8 cellular contexts compared by ENCODE assay signal in genomic region chr17:48025904-48026502, GRCh38. TPM values are rescaled to one million over a fixed set of nuclear protein-coding genes. Genes with fewer than 3 reads are reported as not detected.
A peak's percentile ranks its signal among the peaks of the same experiment; 100 is the strongest.
DNase-seq lines count a peak whose midpoint lies in the region; ATAC-seq and TF ChIP-seq lines count a peak whose summit lies in the region.

No MANE protein-coding gene starts in this region.

- ATAC-seq in HCT116 (peak; percentile 3; the same call in 1 of the 2 replicates), GM18520 (IDR thresholded peaks at IDR 0.05; ENCODE audit: unreplicated experiment) (no peak), GM21360 (IDR thresholded peaks at IDR 0.05; ENCODE audit: unreplicated experiment) (no peak)

- no peaks in the 10 kb centered on the region for H3K79me2 ChIP-seq in HCT116 (ENCODE audit: insufficient read depth, low read length)

- no TSS peak for BruUV-seq in HCT116 (replicated peaks; lab: Mats Ljungman, UMichigan)

- no peak for DNase-seq in HCT116 (ENCODE audit: low read depth, low spot score)
- peak; percentile 14 to 74 for DNase-seq in ascending aorta (ENCODE audit: low spot score in 2 of 2)
- DNase-seq in mesothelial cell of epicardium (ENCODE audit: low spot score in 2 of 2, unreplicated experiment in 2 of 2) = no peak
- DNase-seq in NCI-H1436 (lab: John Stamatoyannopoulos, UW) = no peak
- no peak for DNase-seq in DMS79 (lab: John Stamatoyannopoulos, UW)

- H3K9me2 ChIP-seq in HCT116 (ENCODE audit: insufficient read depth) = no peaks in the 10 kb centered on the region

- peak overlapping the region; percentile 76 for H3K27ac ChIP-seq in 22Rv1
- H3K27ac ChIP-seq in HCT116 (ENCODE audit: low read depth, low read length) = peak overlapping the region; percentile 64
- peak overlapping the region; percentile 75 to 77 for H3K27ac ChIP-seq in ascending aorta

- CTCF ChIA-PET in HCT116 (lab: Charles Lee) = interaction anchor here (0.6 to 3.5 kb wide), 58 partner anchors 9 to 858 kb away, joined by 3 to 171 read pairs (median 5); partner anchors contain the start of genes CBX1, CDK5RAP3, HOXB8 and NFE2L1

- H3K27me3 ChIP-seq in HCT116 (ENCODE audit: insufficient read depth, low read length) (no peaks in the 10 kb centered on the region), ascending aorta (no peaks in the 10 kb centered on the region)

- H3K36me3 Mint-ChIP-seq in mesothelial cell of epicardium = no peaks in the 10 kb centered on the region

- H3K4me1 ChIP-seq in HCT116 (ENCODE audit: control insufficient read depth in 1 of 2, insufficient read depth in 2 of 2, low read length in 2 of 2) (peaks cover 26 to 45% of the 10 kb centered on the region in 2 experiments), ascending aorta (peaks cover 17 to 34% of the 10 kb centered on the region in 2 donors)

- H4K20me1 ChIP-seq in HCT116 (ENCODE audit: insufficient read depth) = no peaks in the 10 kb centered on the region

- H3K27me3 Mint-ChIP-seq in mesothelial cell of epicardium (ENCODE audit: low read depth) = peaks cover 34% of the 10 kb centered on the region

- peaks cover 34% of the 10 kb centered on the region for H3K4me1 Mint-ChIP-seq in mesothelial cell of epicardium

- peak overlapping the region; percentile 76 for H3K4me3 Mint-ChIP-seq in mesothelial cell of epicardium

- H3K9me3 ChIP-seq in HCT116 (ENCODE audit: control insufficient read depth in 1 of 2, insufficient read depth in 1 of 2, low read depth in 1 of 2, low read length in 2 of 2) (no peaks in the 10 kb centered on the region), ascending aorta (no peaks in the 10 kb centered on the region)

- peak overlapping the region; percentile 95 for H3K4me2 ChIP-seq in HCT116 (ENCODE audit: low read length)

- POLR2A ChIA-PET in HCT116 (lab: Charles Lee) = interaction anchor here (0.7 to 2.6 kb wide), 13 partner anchors 10 to 592 kb away, joined by 3 to 45 read pairs (median 5); partner anchors contain the start of genes CBX1, HOXB8, NFE2L1 and SNX11

- H3K9ac ChIP-seq in HCT116 (ENCODE audit: low read length) = peak overlapping the region; percentile 57

- no peak for TF ChIP-seq POLR2A in HCT116 (IDR thresholded peaks at IDR 0.05; ENCODE audit: borderline replicate concordance, extremely low read depth, insufficient read depth, insufficient read length)

- no peak for TF ChIP-seq RAD21 in HCT116 (IDR thresholded peaks at IDR 0.05; ENCODE audit: low read depth)

- H3K27ac Mint-ChIP-seq in mesothelial cell of epicardium = peak overlapping the region; percentile 82

- H3K4me3 ChIP-seq in HCT116 (replicated peaks in 1 of 2; ENCODE audit: low read depth in 1 of 2, low read length in 2 of 2) (peak overlapping the region; percentile 54 to 62), ascending aorta (peak overlapping the region; percentile 61 to 63)

- intact Hi-C loops in HCT116 (cut with micrococcal nuclease) (loop anchor here (1.0 to 10.0 kb wide), 12 partner anchors 23 to 1009 kb away; partner anchors contain the start of gene NFE2L1), ascending aorta (cut with DNase I) (loop anchor here (1.0 to 5.0 kb wide), 7 partner anchors 22 to 586 kb away; partner anchors contain the start of genes CBX1, HOXB7, NFE2L1 and SNX11)

- H3K9me3 Mint-ChIP-seq in mesothelial cell of epicardium = no peaks in the 10 kb centered on the region

- peak overlapping the region; percentile 96 for H2AFZ ChIP-seq in HCT116 (ENCODE audit: low read depth, low read length, poor library complexity, severe bottlenecking)

- RAD21 ChIA-PET in HCT116 (lab: Charles Lee; ENCODE audit: low non-redundant PET in 1 of 2, low total read pairs in 2 of 2, uncharacterized antibody in 2 of 2, unreplicated experiment in 2 of 2) = interaction anchor here (0.5 to 3.0 kb wide), 17 partner anchors 15 to 282 kb away, joined by 3 to 19 read pairs (median 4); partner anchors contain the start of gene NFE2L1 (in 2 of the 2)

- no peak for TF ChIP-seq CTCF in 22Rv1 (IDR thresholded peaks at IDR 0.05)
- TF ChIP-seq CTCF in HCT116 (IDR thresholded peaks at IDR 0.05 in 2 of 3, conservative IDR thresholded peaks at IDR 0.05 in 1 of 3; ENCODE audit: borderline replicate concordance in 1 of 3, insufficient read depth in 1 of 3, low read depth in 2 of 3, low read length in 2 of 3) = no peak
- no peak for TF ChIP-seq CTCF in ascending aorta (IDR thresholded peaks at IDR 0.05)
- no peak for TF ChIP-seq CTCF in mesothelial cell of epicardium (IDR thresholded peaks at IDR 0.05; ENCODE audit: unreplicated experiment)

- no peaks in the 10 kb centered on the region for H3K36me3 ChIP-seq in HCT116 (ENCODE audit: control insufficient read depth in 1 of 2, insufficient read depth in 2 of 2, low read length in 2 of 2)
- no peaks in the 10 kb centered on the region for H3K36me3 ChIP-seq in ascending aorta

TF ChIP-seq in HCT116, 20 proteins besides CTCF, POLR2A, EP300 and RAD21 (continues in another document):
- TF ChIP-seq YY1 (IDR thresholded peaks at IDR 0.05; ENCODE audit: extremely low read depth, insufficient replicate concordance, low read depth, low read length) (no peak), ZNF274 (IDR thresholded peaks at IDR 0.05; ENCODE audit: low read depth, low read length) (no peak), EGR1 (IDR thresholded peaks at IDR 0.05; ENCODE audit: low read depth) (no peak), CEBPB (IDR thresholded peaks at IDR 0.05; ENCODE audit: low read depth) (no peak), SIN3A (IDR thresholded peaks at IDR 0.05; ENCODE audit: low read depth) (no peak), MAX (IDR thresholded peaks at IDR 0.05) (no peak), SRF (IDR thresholded peaks at IDR 0.05; ENCODE audit: low read depth) (no peak), TCF7L2 (IDR thresholded peaks at IDR 0.05; ENCODE audit: borderline replicate concordance, extremely low read depth, insufficient read depth, insufficient read length) (no peak), CBX3 (IDR thresholded peaks at IDR 0.05; ENCODE audit: low read depth) (no peak), ZFX (IDR thresholded peaks at IDR 0.05) (no peak), ELF1 (IDR thresholded peaks at IDR 0.05; ENCODE audit: borderline replicate concordance, low read depth) (no peak), EZH2 (IDR thresholded peaks at IDR 0.05) (no peak), EZH2phosphoT487 (IDR thresholded peaks at IDR 0.05; ENCODE audit: borderline replicate concordance) (no peak), SP1 (IDR thresholded peaks at IDR 0.05; ENCODE audit: low read depth) (no peak), POLR2AphosphoS5 (IDR thresholded peaks at IDR 0.05; ENCODE audit: low read depth, low read length) (no peak), REST (IDR thresholded peaks at IDR 0.05; ENCODE audit: low read depth) (no peak), JUND (IDR thresholded peaks at IDR 0.05) (no peak), ZBTB33 (IDR thresholded peaks at IDR 0.05; ENCODE audit: extremely low read depth, insufficient replicate concordance, low read length) (no peak)

RNA-seq across cellular contexts. Expression of gene COPZ2, which starts 11.6 kb away (rescaled TPM):
- total RNA-seq in HCT116 (2021; ENCODE audit: unreplicated experiment) (not detected), ascending aorta (155 TPM), mesothelial cell of epicardium (28.2 to 31.8 TPM (median 30.7 TPM) in 3 replicates)
- 0.14 TPM in 1 of 2 replicates, not detected in the other for polyA plus RNA-seq in HCT116 (2012)

RNA-seq across cellular contexts. Expression of gene NFE2L1, which starts 22.2 kb away (rescaled TPM):
- total RNA-seq in HCT116 (2021; ENCODE audit: unreplicated experiment) (135 TPM), ascending aorta (114 TPM), mesothelial cell of epicardium (134 to 137 TPM (median 136 TPM) in 3 replicates)
- polyA plus RNA-seq in HCT116 (2012) = 157 and 172 TPM in 2 replicates

RNA-seq across cellular contexts. Expression of gene CDK5RAP3, which starts 55.1 kb away (rescaled TPM):
- total RNA-seq in HCT116 (2021; ENCODE audit: unreplicated experiment) = 255 TPM
- 315 and 319 TPM in 2 replicates for polyA plus RNA-seq in HCT116 (2012)
- total RNA-seq in ascending aorta = 52.3 TPM
- 231 to 251 TPM (median 236 TPM) in 3 replicates for total RNA-seq in mesothelial cell of epicardium

Comparison
In these comparisons a context has a peak if more than half of its experiments do, and no peak if none do; other contexts are left out.
1. DNase-seq: peak in ascending aorta (2 of 2); none in HCT116 (single experiment), mesothelial cell of epicardium (0 of 2), NCI-H1436 (single experiment) and DMS79 (single experiment).
2. RNA of gene COPZ2, which starts 11.6 kb away (total RNA-seq): 155 TPM in ascending aorta (single experiment) and 28.2 to 31.8 TPM in mesothelial cell of epicardium; not detected in HCT116 (single experiment); every median in the first group is over 10 times any median in the second.
3. Peak in every context shown above with its lines, with median percentiles within 50 percentile points of each other: H3K27ac ChIP-seq.